In genomic region chr2:24472416-24472815, GRCh38 we compare ENCODE assay signal across 28 cellular contexts.
"Had no signal": no experiment of that assay in that cellular context is flagged by ENCODE, and none has a peak within 500 bp of the region (broad histone marks: within the 10 kb centered on the region; RNA-seq: fewer than 3 reads in every experiment).

No MANE protein-coding gene starts in this region.

- H3K79me2 ChIP-seq: hepatocyte had no signal

- H2AFZ ChIP-seq: hepatocyte had no signal

- H3K4me2 ChIP-seq: hepatocyte had no signal

- H3K9me3 ChIP-seq: colonic mucosa, esophagus muscularis mucosa, esophagus squamous epithelium, gastrocnemius medialis, gastroesophageal sphincter, heart left ventricle, heart right ventricle had no signal

- H3K4me3 ChIP-seq: colonic mucosa, coronary artery, dorsolateral prefrontal cortex, esophagus muscularis mucosa, esophagus squamous epithelium, gastrocnemius medialis, gastroesophageal sphincter, heart left ventricle, heart right ventricle, hepatocyte had no signal

- H3K4me1 ChIP-seq: colonic mucosa, esophagus muscularis mucosa, esophagus squamous epithelium, foreskin keratinocyte, gastrocnemius medialis, gastroesophageal sphincter, heart left ventricle, heart right ventricle had no signal

- ATAC-seq: esophagus mucosa, foreskin keratinocyte, gastrocnemius medialis, gastroesophageal sphincter, heart left ventricle, heart right ventricle had no signal

- H3K36me3 ChIP-seq: colonic mucosa, esophagus muscularis mucosa, esophagus squamous epithelium, gastrocnemius medialis, gastroesophageal sphincter, heart left ventricle, heart right ventricle had no signal

- H3K4me1 Mint-ChIP-seq: endodermal cell had no signal

- H3K27ac Mint-ChIP-seq: dendritic cell treated with granulocyte-macrophage colony-stimulating factor and Interleukin-4, amounts not matched to agents 40 ng/mL and 50 ng/mL, for 4 days; effector memory CD8-positive, alpha-beta T cell; endodermal cell had no signal

- H3K27me3 ChIP-seq: colonic mucosa, dorsolateral prefrontal cortex, esophagus muscularis mucosa, esophagus squamous epithelium, gastrocnemius medialis, gastroesophageal sphincter, heart left ventricle, heart right ventricle, hepatocyte had no signal

- FAIRE-seq: endometrium, endothelial cell of umbilical vein, frontal cortex had no signal

- H3K4me3 Mint-ChIP-seq: dendritic cell treated with granulocyte-macrophage colony-stimulating factor and Interleukin-4, amounts not matched to agents 40 ng/mL and 50 ng/mL, for 4 days; effector memory CD8-positive, alpha-beta T cell; endodermal cell had no signal

- H3K27ac ChIP-seq: colonic mucosa, coronary artery, dorsolateral prefrontal cortex, epithelial cell of prostate, esophagus muscularis mucosa, esophagus squamous epithelium, foreskin keratinocyte, gastrocnemius medialis, gastroesophageal sphincter, heart left ventricle, heart right ventricle, hepatocyte had no signal

- H3K27me3 Mint-ChIP-seq: dendritic cell treated with granulocyte-macrophage colony-stimulating factor and Interleukin-4, amounts not matched to agents 40 ng/mL and 50 ng/mL, for 4 days had no signal

- DNase-seq: colonic mucosa; cortex of kidney; dermis blood vessel endothelial cell; dorsolateral prefrontal cortex; effector CD4-positive, alpha-beta T cell; effector CD8-positive, alpha-beta T cell; effector memory CD4-positive, alpha-beta T cell; effector memory CD8-positive, alpha-beta T cell; endodermal cell; esophagus squamous epithelium; foreskin fibroblast; foreskin keratinocyte; foreskin melanocyte; gastrocnemius medialis; glutamatergic neuron; head of caudate nucleus; heart left ventricle; heart right ventricle had no signal

- H3K9me3 Mint-ChIP-seq: dendritic cell treated with granulocyte-macrophage colony-stimulating factor and Interleukin-4, amounts not matched to agents 40 ng/mL and 50 ng/mL, for 4 days; effector memory CD8-positive, alpha-beta T cell; endodermal cell had no signal
